ENCODE assay signal across 1 cellular context in genomic region chr3:150727653-150728502, GRCh38.
TF ChIP-seq lines count a peak whose summit lies in the region.

No MANE protein-coding gene starts in this region.

TF ChIP-seq in K562, 482 proteins besides CTCF, POLR2A, EP300 and RAD21 (continued from another document and continues in another):
- TF ChIP-seq ZBTB40 (IDR thresholded peaks at IDR 0.05) (0 out of 2 replicates have a peak, but pooled peaks have one; percentile 15), ZBTB40 (CRISPR knock-in tag; IDR thresholded peaks at IDR 0.05) (no peak), YY1 (IDR thresholded peaks at IDR 0.05; ENCODE audit: borderline replicate concordance in 1 of 3, control insufficient read depth in 1 of 3, extremely low read depth in 1 of 3, insufficient read depth in 3 of 3, insufficient read length in 1 of 3, insufficient replicate concordance in 2 of 3, low read depth in 1 of 3, low read length in 2 of 3) (no peak), CBX8 (IDR thresholded peaks at IDR 0.05; ENCODE audit: borderline replicate concordance, extremely low read depth, low read depth, low read length, poor library complexity, severe bottlenecking) (no peak), ZNF121 (CRISPR knock-in tag; conservative IDR thresholded peaks at IDR 0.05) (no peak), SNAPC5 (CRISPR knock-in tag; IDR thresholded peaks at IDR 0.05) (no peak), ZNF511 (CRISPR knock-in tag; IDR thresholded peaks at IDR 0.05) (no peak), NR2F6 (CRISPR knock-in tag; IDR thresholded peaks at IDR 0.05) (no peak), ARID2 (IDR thresholded peaks at IDR 0.05) (no peak), SMARCB1 (IDR thresholded peaks at IDR 0.05; ENCODE audit: insufficient read length, low read depth) (no peak), POLR3A (IDR thresholded peaks at IDR 0.05; ENCODE audit: borderline replicate concordance, extremely low read depth, insufficient read depth, insufficient read length) (no peak), PHF21A (IDR thresholded peaks at IDR 0.05; ENCODE audit: borderline replicate concordance, low read depth) (no peak), BRF1 (IDR thresholded peaks at IDR 0.05; ENCODE audit: borderline replicate concordance, extremely low read depth, insufficient read length) (no peak), DNMT1 (IDR thresholded peaks at IDR 0.05) (no peak), ZFP1 (CRISPR knock-in tag; IDR thresholded peaks at IDR 0.05) (no peak), HMG20A (CRISPR knock-in tag; conservative IDR thresholded peaks at IDR 0.05) (no peak), ZNF507 (tag; conservative IDR thresholded peaks at IDR 0.05) (no peak), U2AF2 (optimal IDR thresholded peaks at IDR 0.05; ENCODE audit: low read depth, low read length) (no peak), SUPT5H (IDR thresholded peaks at IDR 0.05) (0 out of 2 replicates have a peak, but pooled peaks have one; percentile 21), BHLHE40 (IDR thresholded peaks at IDR 0.05; ENCODE audit: low read length) (peak; percentile 46; the same call in 1 of the 2 replicates), CEBPZ (IDR thresholded peaks at IDR 0.05; ENCODE audit: borderline replicate concordance, low read depth, low read length) (no peak), HMG20B (CRISPR knock-in tag; IDR thresholded peaks at IDR 0.05) (no peak), NFXL1 (CRISPR knock-in tag; IDR thresholded peaks at IDR 0.05) (no peak), DPF2 (IDR thresholded peaks at IDR 0.05) (peak; percentile 90), KLF10 (CRISPR knock-in tag; IDR thresholded peaks at IDR 0.05) (no peak), DACH1 (IDR thresholded peaks at IDR 0.05; ENCODE audit: partially characterized antibody) (no peak), JUN (IDR thresholded peaks at IDR 0.05; ENCODE audit: borderline replicate concordance, low read depth, low read length) (no peak), JUN (CRISPR knock-in tag; IDR thresholded peaks at IDR 0.05; ENCODE audit: borderline replicate concordance) (no peak), ZNF717 (CRISPR knock-in tag; IDR thresholded peaks at IDR 0.05) (no peak), CBFA2T3 (IDR thresholded peaks at IDR 0.05) (peak; percentile 86), TEAD4 (IDR thresholded peaks at IDR 0.05; ENCODE audit: low read length) (peak; percentile 85), TEAD4 (CRISPR knock-in tag; IDR thresholded peaks at IDR 0.05; ENCODE audit: borderline replicate concordance) (no peak), ESRRA (IDR thresholded peaks at IDR 0.05; ENCODE audit: borderline replicate concordance, low read depth) (no peak), PRDM10 (IDR thresholded peaks at IDR 0.05; ENCODE audit: partially characterized antibody) (peak; percentile 63), MTA3 (IDR thresholded peaks at IDR 0.05; ENCODE audit: borderline replicate concordance) (peak; percentile 50; the same call in 1 of the 2 replicates), RFX7 (CRISPR knock-in tag; IDR thresholded peaks at IDR 0.05) (no peak), FUS (optimal IDR thresholded peaks at IDR 0.05; ENCODE audit: low read depth, low read length) (no peak), HOXB6 (CRISPR knock-in tag; IDR thresholded peaks at IDR 0.05; ENCODE audit: borderline replicate concordance) (no peak), ARNT (IDR thresholded peaks at IDR 0.05) (0 out of 4 replicates have a peak, but pooled peaks of 1 of the 2 experiments have one; percentile 32)
- TF ChIP-seq, protein P1, sequence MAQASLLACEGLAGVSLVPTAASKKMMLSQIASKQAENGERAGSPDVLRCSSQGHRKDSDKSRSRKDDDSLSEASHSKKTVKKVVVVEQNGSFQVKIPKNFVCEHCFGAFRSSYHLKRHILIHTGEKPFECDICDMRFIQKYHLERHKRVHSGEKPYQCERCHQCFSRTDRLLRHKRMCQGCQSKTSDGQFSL (CRISPR knock-in tag; IDR thresholded peaks at IDR 0.05): no peak
- TF ChIP-seq, protein P1 (tag; IDR thresholded peaks at IDR 0.05): peak in 1 of 2 experiments; percentile 64; a peak in 1 of 4 replicates
- TF ChIP-seq, protein P2, sequence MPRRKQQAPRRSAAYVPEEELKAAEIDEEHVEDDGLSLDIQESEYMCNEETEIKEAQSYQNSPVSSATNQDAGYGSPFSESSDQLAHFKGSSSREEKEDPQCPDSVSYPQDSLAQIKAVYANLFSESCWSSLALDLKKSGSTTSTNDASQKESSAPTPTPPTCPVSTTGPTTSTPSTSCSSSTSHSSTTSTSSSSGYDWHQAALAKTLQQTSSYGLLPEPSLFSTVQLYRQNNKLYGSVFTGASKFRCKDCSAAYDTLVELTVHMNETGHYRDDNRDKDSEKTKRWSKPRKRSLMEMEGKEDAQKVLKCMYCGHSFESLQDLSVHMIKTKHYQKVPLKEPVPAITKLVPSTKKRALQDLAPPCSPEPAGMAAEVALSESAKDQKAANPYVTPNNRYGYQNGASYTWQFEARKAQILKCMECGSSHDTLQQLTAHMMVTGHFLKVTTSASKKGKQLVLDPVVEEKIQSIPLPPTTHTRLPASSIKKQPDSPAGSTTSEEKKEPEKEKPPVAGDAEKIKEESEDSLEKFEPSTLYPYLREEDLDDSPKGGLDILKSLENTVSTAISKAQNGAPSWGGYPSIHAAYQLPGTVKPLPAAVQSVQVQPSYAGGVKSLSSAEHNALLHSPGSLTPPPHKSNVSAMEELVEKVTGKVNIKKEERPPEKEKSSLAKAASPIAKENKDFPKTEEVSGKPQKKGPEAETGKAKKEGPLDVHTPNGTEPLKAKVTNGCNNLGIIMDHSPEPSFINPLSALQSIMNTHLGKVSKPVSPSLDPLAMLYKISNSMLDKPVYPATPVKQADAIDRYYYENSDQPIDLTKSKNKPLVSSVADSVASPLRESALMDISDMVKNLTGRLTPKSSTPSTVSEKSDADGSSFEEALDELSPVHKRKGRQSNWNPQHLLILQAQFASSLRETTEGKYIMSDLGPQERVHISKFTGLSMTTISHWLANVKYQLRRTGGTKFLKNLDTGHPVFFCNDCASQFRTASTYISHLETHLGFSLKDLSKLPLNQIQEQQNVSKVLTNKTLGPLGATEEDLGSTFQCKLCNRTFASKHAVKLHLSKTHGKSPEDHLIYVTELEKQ (CRISPR knock-in tag; IDR thresholded peaks at IDR 0.05): no peak
